ENCODE assay signal across 8 cellular contexts in genomic region chr10:119250641-119251314, GRCh38. TPM values are rescaled to one million over a fixed set of nuclear protein-coding genes. Genes with fewer than 3 reads are reported as not detected.
DNase-seq lines count a peak whose midpoint lies in the region; ATAC-seq and TF ChIP-seq lines count a peak whose summit lies in the region.

No MANE protein-coding gene starts in this region.

- POLR2A ChIA-PET in WTC11 (lab: Charles Lee), result no interaction called here

- TF ChIP-seq CTCF in WTC11 (IDR thresholded peaks at IDR 0.05) (no peak), heart left ventricle (IDR thresholded peaks at IDR 0.05) (no peak)

- peaks cover 37% of the 10 kb centered on the region for H3K27me3 Mint-ChIP-seq in WTC11 (ENCODE audit: low read depth)
- H3K27me3 Mint-ChIP-seq in stimulated activated naive CD8-positive, alpha-beta T cell treated with anti-CD3 and anti-CD28 coated beads, Interleukin-15, Interleukin-2, amounts not matched to agents 100 ng/mL and 50 ng/mL, for 24 hours, result no peaks in the 10 kb centered on the region

- TF ChIP-seq POLR2A in heart left ventricle (IDR thresholded peaks at IDR 0.05), result no peak

- no peaks in the 10 kb centered on the region for H3K27me3 ChIP-seq in heart left ventricle

- peaks cover 18 to 85% (median 72%) of the 10 kb centered on the region in 12 donors for H3K4me1 ChIP-seq in heart left ventricle

- H3K9me3 Mint-ChIP-seq in WTC11, result no peaks in the 10 kb centered on the region
- H3K9me3 Mint-ChIP-seq in stimulated activated naive CD8-positive, alpha-beta T cell treated with anti-CD3 and anti-CD28 coated beads, Interleukin-15, Interleukin-2, amounts not matched to agents 100 ng/mL and 50 ng/mL, for 24 hours, result no peaks in the 10 kb centered on the region

- H3K27ac Mint-ChIP-seq in WTC11, result peak overlapping the region; percentile 37; the same call in 1 of the 2 replicates
- peak overlapping the region; percentile 36 for H3K27ac Mint-ChIP-seq in stimulated activated naive CD8-positive, alpha-beta T cell treated with anti-CD3 and anti-CD28 coated beads, Interleukin-15, Interleukin-2, amounts not matched to agents 100 ng/mL and 50 ng/mL, for 24 hours

- no peaks in the 10 kb centered on the region for H3K36me3 ChIP-seq in heart left ventricle

- peaks cover 49% of the 10 kb centered on the region for H3K4me1 Mint-ChIP-seq in WTC11
- H3K4me1 Mint-ChIP-seq in stimulated activated naive CD8-positive, alpha-beta T cell treated with anti-CD3 and anti-CD28 coated beads, Interleukin-15, Interleukin-2, amounts not matched to agents 100 ng/mL and 50 ng/mL, for 24 hours (ENCODE audit: low read depth), result peaks cover 52% of the 10 kb centered on the region

- no peaks in the 10 kb centered on the region for H3K36me3 Mint-ChIP-seq in WTC11
- H3K36me3 Mint-ChIP-seq in stimulated activated naive CD8-positive, alpha-beta T cell treated with anti-CD3 and anti-CD28 coated beads, Interleukin-15, Interleukin-2, amounts not matched to agents 100 ng/mL and 50 ng/mL, for 24 hours (ENCODE audit: low read depth), result peaks cover 3% of the 10 kb centered on the region

- CTCF ChIA-PET in WTC11 (lab: Charles Lee), result no interaction called here

- H3K4me3 ChIP-seq in heart left ventricle, result peak overlapping the region in 1 of 12 donors; percentile 0

- H3K9me3 ChIP-seq in heart left ventricle, result no peaks in the 10 kb centered on the region

- H3K4me3 Mint-ChIP-seq in WTC11, result no peak overlapping the region
- no peak overlapping the region for H3K4me3 Mint-ChIP-seq in stimulated activated naive CD8-positive, alpha-beta T cell treated with anti-CD3 and anti-CD28 coated beads, Interleukin-15, Interleukin-2, amounts not matched to agents 100 ng/mL and 50 ng/mL, for 24 hours

- peak; percentile 71 to 72 for ATAC-seq in activated CD4-positive, CD25-positive, alpha-beta regulatory T cell treated with anti-CD3 and anti-CD28 coated beads, Interleukin-2, amount 50 U/mL, for 24 hours
- no peak for ATAC-seq in WTC11
- ATAC-seq in heart left ventricle, result peak in 2 of 4 donors; percentile 14
- no peak for ATAC-seq in GM19463 (IDR thresholded peaks at IDR 0.05; ENCODE audit: unreplicated experiment)

- DNase-seq in activated CD4-positive, CD25-positive, alpha-beta regulatory T cell (lab: John Stamatoyannopoulos, UW), result no peak
- no peak for DNase-seq in WTC11 (ENCODE audit: low spot score)
- peak in 1 of 5 donors; percentile 17 for DNase-seq in heart left ventricle
- no peak for DNase-seq in NCI-H510A treated with DMSO at 0.1 percent for 48 hours (lab: John Stamatoyannopoulos, UW)
- no peak for DNase-seq in stimulated activated CD4-positive, alpha-beta T cell treated with anti-CD3 and anti-CD28 coated beads, Interleukin-4, amount 100 ng/mL, for 24 hours

- peak overlapping the region; percentile 67 to 94 (median 82) for H3K27ac ChIP-seq in heart left ventricle

- intact Hi-C loops in heart left ventricle (cut with DNase I), result loop anchor here in 5 of 10 donors (2.0 to 5.0 kb wide), 4 partner anchors 37 to 43 kb away; partner anchors contain the start of gene GRK5 (in 3 of the 5)

- WGBS in heart left ventricle, 4 donors, result 17 to 19% (median 18%) methylated on average over 10 of the region's 10 CpGs

TF ChIP-seq in WTC11, 78 proteins besides CTCF, POLR2A, EP300 and RAD21 (continues in another document):
- TF ChIP-seq ZBTB21 (CRISPR knock-in tag; IDR thresholded peaks at IDR 0.05; ENCODE audit: borderline replicate concordance), result no peak
- TF ChIP-seq JAZF1 (CRISPR knock-in tag; IDR thresholded peaks at IDR 0.05), result no peak
- TF ChIP-seq ZNF138 (CRISPR knock-in tag; conservative IDR thresholded peaks at IDR 0.05), result no peak
- TF ChIP-seq ELF4 (CRISPR knock-in tag; IDR thresholded peaks at IDR 0.05; ENCODE audit: low read depth), result no peak
- TF ChIP-seq IRF1 (CRISPR knock-in tag; IDR thresholded peaks at IDR 0.05), result no peak
- no peak for TF ChIP-seq AFF4 (CRISPR knock-in tag; IDR thresholded peaks at IDR 0.05; ENCODE audit: borderline replicate concordance)
- TF ChIP-seq KAT7 (CRISPR knock-in tag; IDR thresholded peaks at IDR 0.05; ENCODE audit: borderline replicate concordance), result no peak
- TF ChIP-seq TEAD1 (CRISPR knock-in tag; IDR thresholded peaks at IDR 0.05), result no peak
- TF ChIP-seq GTF2I (CRISPR knock-in tag; conservative IDR thresholded peaks at IDR 0.05), result no peak
- TF ChIP-seq STAT6 (CRISPR knock-in tag; conservative IDR thresholded peaks at IDR 0.05; ENCODE audit: low read depth), result no peak
- TF ChIP-seq ZSCAN18 (CRISPR knock-in tag; IDR thresholded peaks at IDR 0.05), result no peak
- no peak for TF ChIP-seq NR2C2 (CRISPR knock-in tag; IDR thresholded peaks at IDR 0.05)
- TF ChIP-seq USF2 (CRISPR knock-in tag; IDR thresholded peaks at IDR 0.05), result no peak

RNA-seq across cellular contexts. Expression of gene GRK5, which starts 43.4 kb away (rescaled TPM):
- 1.9 to 2.3 TPM (median 2.2 TPM) in 3 replicates for total RNA-seq in WTC11 (2021)
- total RNA-seq in heart left ventricle, result 10 to 100 TPM; 17.0 to 58.0 (median 32.2) TPM
- 10 to 100 TPM; 13.1 to 27.6 TPM for polyA plus RNA-seq in heart left ventricle

Comparison
In these comparisons a context has a peak if more than half of its experiments do, and no peak if none do; other contexts are left out.
1. ATAC-seq: peak in activated CD4-positive, CD25-positive, alpha-beta regulatory T cell treated with anti-CD3 and anti-CD28 coated beads, Interleukin-2, amount 50 U/mL, for 24 hours (2 of 2); none in WTC11 (single experiment) and GM19463 (single experiment).